In the genomic region with DNA sequence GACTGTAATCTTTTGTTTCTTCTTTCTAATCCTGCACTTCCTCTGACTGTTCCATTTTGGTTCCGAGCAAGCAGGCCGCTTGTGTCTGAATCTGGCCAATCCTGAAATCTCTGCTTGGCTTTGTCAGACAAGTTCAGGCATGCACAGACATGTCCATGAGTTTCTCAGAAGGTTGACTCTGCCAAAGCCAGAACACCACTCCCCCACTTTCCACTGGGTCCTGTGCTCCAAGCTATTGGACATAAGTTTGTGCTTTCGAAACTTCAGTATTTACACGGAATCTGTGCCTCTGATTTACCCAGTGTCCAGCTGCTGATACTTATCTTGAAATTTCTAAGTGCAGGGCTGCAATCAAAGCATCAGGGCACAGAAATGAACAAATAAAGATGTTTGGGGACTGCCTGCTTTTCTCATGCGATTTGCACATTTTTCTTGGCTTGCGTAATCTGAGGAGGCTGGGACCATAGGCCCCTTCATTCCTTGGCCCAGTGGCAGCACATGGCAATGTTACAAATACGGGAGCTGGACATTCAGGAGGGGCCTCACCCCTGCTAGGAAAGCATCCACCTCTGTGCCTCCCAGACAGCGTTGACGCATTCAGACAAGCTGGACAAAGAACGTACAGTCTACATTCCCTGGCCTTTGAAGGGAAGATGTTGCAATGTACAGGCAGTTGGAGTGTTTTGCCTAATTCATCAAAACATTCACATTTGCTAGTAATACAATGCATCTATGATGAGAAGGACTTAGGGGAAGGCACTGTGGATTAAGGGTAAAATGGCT, we compare ENCODE assay signal across 1 cellular context.
A peak's percentile ranks its signal among the peaks of the same experiment; 100 is the strongest.
TF ChIP-seq lines count a peak whose summit lies in the region.

No MANE protein-coding gene starts in this region.

TF ChIP-seq in HepG2, 621 proteins besides CTCF, POLR2A, EP300 and RAD21 (continued from another document and continues in another):
- TF ChIP-seq, protein P1, sequence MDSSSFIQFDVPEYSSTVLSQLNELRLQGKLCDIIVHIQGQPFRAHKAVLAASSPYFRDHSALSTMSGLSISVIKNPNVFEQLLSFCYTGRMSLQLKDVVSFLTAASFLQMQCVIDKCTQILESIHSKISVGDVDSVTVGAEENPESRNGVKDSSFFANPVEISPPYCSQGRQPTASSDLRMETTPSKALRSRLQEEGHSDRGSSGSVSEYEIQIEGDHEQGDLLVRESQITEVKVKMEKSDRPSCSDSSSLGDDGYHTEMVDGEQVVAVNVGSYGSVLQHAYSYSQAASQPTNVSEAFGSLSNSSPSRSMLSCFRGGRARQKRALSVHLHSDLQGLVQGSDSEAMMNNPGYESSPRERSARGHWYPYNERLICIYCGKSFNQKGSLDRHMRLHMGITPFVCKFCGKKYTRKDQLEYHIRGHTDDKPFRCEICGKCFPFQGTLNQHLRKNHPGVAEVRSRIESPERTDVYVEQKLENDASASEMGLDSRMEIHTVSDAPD (CRISPR knock-in tag; IDR thresholded peaks at IDR 0.05), result peak; percentile 88
- TF ChIP-seq ZNF225 (CRISPR knock-in tag; IDR thresholded peaks at IDR 0.05) (no peak), ZNF335 (CRISPR knock-in tag; IDR thresholded peaks at IDR 0.05) (no peak; the same call in 1 of the 2 replicates), SKI (IDR thresholded peaks at IDR 0.05; ENCODE audit: partially characterized antibody) (peak; percentile 95), ZNF207 (IDR thresholded peaks at IDR 0.05; ENCODE audit: borderline replicate concordance) (no peak), HMG20A (CRISPR knock-in tag; IDR thresholded peaks at IDR 0.05; ENCODE audit: borderline replicate concordance) (peak; percentile 98), KLF11 (CRISPR knock-in tag; IDR thresholded peaks at IDR 0.05) (no peak; the same call in 1 of the 2 replicates), FOXA3 (CRISPR knock-in tag; IDR thresholded peaks at IDR 0.05) (peak; percentile 89), RNF2 (conservative IDR thresholded peaks at IDR 0.05; ENCODE audit: low read depth) (0 out of 2 replicates have a peak, but pooled peaks have one; percentile 35), MAZ (IDR thresholded peaks at IDR 0.05; ENCODE audit: borderline replicate concordance, low read depth, low read length) (no peak), MAZ (CRISPR knock-in tag; IDR thresholded peaks at IDR 0.05; ENCODE audit: low read depth) (peak; percentile 55; the same call in 1 of the 2 replicates), ATF1 (CRISPR knock-in tag; IDR thresholded peaks at IDR 0.05) (peak; percentile 68), ZNF614 (CRISPR knock-in tag; IDR thresholded peaks at IDR 0.05; ENCODE audit: borderline replicate concordance) (peak; percentile 90), RFX5 (IDR thresholded peaks at IDR 0.05; ENCODE audit: low read depth, low read length) (no peak), NFE2L1 (CRISPR knock-in tag; IDR thresholded peaks at IDR 0.05; ENCODE audit: borderline replicate concordance) (no peak), ATF7-NPFF (CRISPR knock-in tag; IDR thresholded peaks at IDR 0.05; ENCODE audit: low read depth) (peak; percentile 67; the same call in 1 of the 2 replicates), TAF15 (IDR thresholded peaks at IDR 0.05; ENCODE audit: low read depth, low read length, poor library complexity, severe bottlenecking) (no peak), ZNF547 (CRISPR knock-in tag; IDR thresholded peaks at IDR 0.05) (peak; percentile 60), JDP2 (CRISPR knock-in tag; IDR thresholded peaks at IDR 0.05; ENCODE audit: borderline replicate concordance) (peak; percentile 81; the same call in 1 of the 2 replicates), ZNF850 (CRISPR knock-in tag; conservative IDR thresholded peaks at IDR 0.05) (no peak), TFDP2 (CRISPR knock-in tag; IDR thresholded peaks at IDR 0.05) (peak; percentile 23; the same call in 1 of the 2 replicates), ZNF3 (CRISPR knock-in tag; IDR thresholded peaks at IDR 0.05) (no peak; the same call in 1 of the 2 replicates), ZNF275 (CRISPR knock-in tag; IDR thresholded peaks at IDR 0.05; ENCODE audit: borderline replicate concordance) (no peak), MED8 (CRISPR knock-in tag; IDR thresholded peaks at IDR 0.05; ENCODE audit: insufficient replicate concordance) (no peak), ZNF570 (CRISPR knock-in tag; IDR thresholded peaks at IDR 0.05; ENCODE audit: borderline replicate concordance) (no peak), ZNF451 (CRISPR knock-in tag; IDR thresholded peaks at IDR 0.05) (no peak), SUZ12 (IDR thresholded peaks at IDR 0.05; ENCODE audit: low read depth, low read length) (no peak), ZBTB7A (CRISPR knock-in tag; IDR thresholded peaks at IDR 0.05) (no peak), MYNN (CRISPR knock-in tag; IDR thresholded peaks at IDR 0.05; ENCODE audit: low read depth) (no peak; the same call in 1 of the 2 replicates), ZNF562 (CRISPR knock-in tag; IDR thresholded peaks at IDR 0.05; ENCODE audit: borderline replicate concordance) (no peak), ZSCAN31 (CRISPR knock-in tag; IDR thresholded peaks at IDR 0.05; ENCODE audit: low read depth) (0 out of 2 replicates have a peak, but pooled peaks have one; percentile 36), GATAD1 (CRISPR knock-in tag; IDR thresholded peaks at IDR 0.05) (no peak), REST (IDR thresholded peaks at IDR 0.05; ENCODE audit: borderline replicate concordance in 1 of 2, low read depth in 1 of 2, low read length in 2 of 2) (no peak), XBP1 (CRISPR knock-in tag; IDR thresholded peaks at IDR 0.05) (no peak), NONO (IDR thresholded peaks at IDR 0.05) (no peak), NONO (CRISPR knock-in tag; conservative IDR thresholded peaks at IDR 0.05) (peak; percentile 72), AKAP8 (CRISPR knock-in tag; IDR thresholded peaks at IDR 0.05) (peak; percentile 32; the same call in 1 of the 2 replicates), SMARCE1 (IDR thresholded peaks at IDR 0.05; ENCODE audit: borderline replicate concordance) (no peak), BHLHE40 (IDR thresholded peaks at IDR 0.05; ENCODE audit: low read length) (peak; percentile 13; the same call in 1 of the 2 replicates), TEAD2 (CRISPR knock-in tag; IDR thresholded peaks at IDR 0.05) (no peak), ZNF747 (CRISPR knock-in tag; IDR thresholded peaks at IDR 0.05; ENCODE audit: borderline replicate concordance) (peak; percentile 83; the same call in 1 of the 2 replicates), SATB2 (CRISPR knock-in tag; IDR thresholded peaks at IDR 0.05) (no peak), HOXA5 (CRISPR knock-in tag; IDR thresholded peaks at IDR 0.05) (peak; percentile 46; the same call in 1 of the 2 replicates), PTBP1 (IDR thresholded peaks at IDR 0.05; ENCODE audit: low read depth, low read length, poor library complexity, severe bottlenecking) (no peak), ZKSCAN1 (IDR thresholded peaks at IDR 0.05; ENCODE audit: low read length) (0 out of 2 replicates have a peak, but pooled peaks have one; percentile 28), ZNF292 (CRISPR knock-in tag; IDR thresholded peaks at IDR 0.05; ENCODE audit: borderline replicate concordance, low read depth) (peak; percentile 88; the same call in 1 of the 2 replicates)
- TF ChIP-seq, protein P2, sequence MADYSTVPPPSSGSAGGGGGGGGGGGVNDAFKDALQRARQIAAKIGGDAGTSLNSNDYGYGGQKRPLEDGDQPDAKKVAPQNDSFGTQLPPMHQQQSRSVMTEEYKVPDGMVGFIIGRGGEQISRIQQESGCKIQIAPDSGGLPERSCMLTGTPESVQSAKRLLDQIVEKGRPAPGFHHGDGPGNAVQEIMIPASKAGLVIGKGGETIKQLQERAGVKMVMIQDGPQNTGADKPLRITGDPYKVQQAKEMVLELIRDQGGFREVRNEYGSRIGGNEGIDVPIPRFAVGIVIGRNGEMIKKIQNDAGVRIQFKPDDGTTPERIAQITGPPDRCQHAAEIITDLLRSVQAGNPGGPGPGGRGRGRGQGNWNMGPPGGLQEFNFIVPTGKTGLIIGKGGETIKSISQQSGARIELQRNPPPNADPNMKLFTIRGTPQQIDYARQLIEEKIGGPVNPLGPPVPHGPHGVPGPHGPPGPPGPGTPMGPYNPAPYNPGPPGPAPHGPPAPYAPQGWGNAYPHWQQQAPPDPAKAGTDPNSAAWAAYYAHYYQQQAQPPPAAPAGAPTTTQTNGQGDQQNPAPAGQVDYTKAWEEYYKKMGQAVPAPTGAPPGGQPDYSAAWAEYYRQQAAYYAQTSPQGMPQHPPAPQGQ (CRISPR knock-in tag; IDR thresholded peaks at IDR 0.05; ENCODE audit: borderline replicate concordance), result no peak
- TF ChIP-seq, protein P3, sequence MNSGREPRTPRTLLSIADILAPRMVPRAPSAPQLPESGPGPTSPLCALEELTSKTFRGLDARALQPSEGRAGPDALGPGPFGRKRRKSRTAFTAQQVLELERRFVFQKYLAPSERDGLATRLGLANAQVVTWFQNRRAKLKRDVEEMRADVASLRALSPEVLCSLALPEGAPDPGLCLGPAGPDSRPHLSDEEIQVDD (CRISPR knock-in tag; IDR thresholded peaks at IDR 0.05; ENCODE audit: borderline replicate concordance), result no peak
- TF ChIP-seq, protein P4, sequence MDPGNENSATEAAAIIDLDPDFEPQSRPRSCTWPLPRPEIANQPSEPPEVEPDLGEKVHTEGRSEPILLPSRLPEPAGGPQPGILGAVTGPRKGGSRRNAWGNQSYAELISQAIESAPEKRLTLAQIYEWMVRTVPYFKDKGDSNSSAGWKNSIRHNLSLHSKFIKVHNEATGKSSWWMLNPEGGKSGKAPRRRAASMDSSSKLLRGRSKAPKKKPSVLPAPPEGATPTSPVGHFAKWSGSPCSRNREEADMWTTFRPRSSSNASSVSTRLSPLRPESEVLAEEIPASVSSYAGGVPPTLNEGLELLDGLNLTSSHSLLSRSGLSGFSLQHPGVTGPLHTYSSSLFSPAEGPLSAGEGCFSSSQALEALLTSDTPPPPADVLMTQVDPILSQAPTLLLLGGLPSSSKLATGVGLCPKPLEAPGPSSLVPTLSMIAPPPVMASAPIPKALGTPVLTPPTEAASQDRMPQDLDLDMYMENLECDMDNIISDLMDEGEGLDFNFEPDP (CRISPR knock-in tag; conservative IDR thresholded peaks at IDR 0.05), result no peak
- TF ChIP-seq, protein P5, sequence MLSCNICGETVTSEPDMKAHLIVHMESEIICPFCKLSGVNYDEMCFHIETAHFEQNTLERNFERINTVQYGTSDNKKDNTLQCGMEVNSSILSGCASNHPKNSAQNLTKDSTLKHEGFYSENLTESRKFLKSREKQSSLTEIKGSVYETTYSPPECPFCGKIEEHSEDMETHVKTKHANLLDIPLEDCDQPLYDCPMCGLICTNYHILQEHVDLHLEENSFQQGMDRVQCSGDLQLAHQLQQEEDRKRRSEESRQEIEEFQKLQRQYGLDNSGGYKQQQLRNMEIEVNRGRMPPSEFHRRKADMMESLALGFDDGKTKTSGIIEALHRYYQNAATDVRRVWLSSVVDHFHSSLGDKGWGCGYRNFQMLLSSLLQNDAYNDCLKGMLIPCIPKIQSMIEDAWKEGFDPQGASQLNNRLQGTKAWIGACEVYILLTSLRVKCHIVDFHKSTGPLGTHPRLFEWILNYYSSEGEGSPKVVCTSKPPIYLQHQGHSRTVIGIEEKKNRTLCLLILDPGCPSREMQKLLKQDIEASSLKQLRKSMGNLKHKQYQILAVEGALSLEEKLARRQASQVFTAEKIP (CRISPR knock-in tag; IDR thresholded peaks at IDR 0.05; ENCODE audit: borderline replicate concordance), result no peak
